1 cellular context compared by ENCODE assay signal in genomic region chr1:160539896-160540858, GRCh38.
TF ChIP-seq lines count a peak whose summit lies in the region.

No MANE protein-coding gene starts in this region.

TF ChIP-seq in H1, 55 proteins besides CTCF, POLR2A, EP300 and RAD21:
- TF ChIP-seq EGR1 (IDR thresholded peaks at IDR 0.05; ENCODE audit: borderline replicate concordance, low read depth, low read length): no peak
- no peak for TF ChIP-seq KDM4A (IDR thresholded peaks at IDR 0.05; ENCODE audit: low read depth, low read length, severe bottlenecking)
- TF ChIP-seq PHF8 (conservative IDR thresholded peaks at IDR 0.05; ENCODE audit: low read depth, low read length): no peak
- no peak for TF ChIP-seq CTBP2 (IDR thresholded peaks at IDR 0.05; ENCODE audit: borderline replicate concordance, insufficient read depth, insufficient read length, low read length)
- TF ChIP-seq POU5F1 (IDR thresholded peaks at IDR 0.05; ENCODE audit: low read depth, low read length): no peak
- TF ChIP-seq RNF2 (IDR thresholded peaks at IDR 0.05; ENCODE audit: borderline replicate concordance, low read depth, low read length, missing control alignments, poor library complexity, severe bottlenecking): no peak
- no peak for TF ChIP-seq YY1 (IDR thresholded peaks at IDR 0.05; ENCODE audit: low read depth, low read length)
- TF ChIP-seq BACH1 (IDR thresholded peaks at IDR 0.05; ENCODE audit: low read length): no peak
- TF ChIP-seq SUZ12 (IDR thresholded peaks at IDR 0.05; ENCODE audit: low read length): no peak
